In the genomic region with DNA sequence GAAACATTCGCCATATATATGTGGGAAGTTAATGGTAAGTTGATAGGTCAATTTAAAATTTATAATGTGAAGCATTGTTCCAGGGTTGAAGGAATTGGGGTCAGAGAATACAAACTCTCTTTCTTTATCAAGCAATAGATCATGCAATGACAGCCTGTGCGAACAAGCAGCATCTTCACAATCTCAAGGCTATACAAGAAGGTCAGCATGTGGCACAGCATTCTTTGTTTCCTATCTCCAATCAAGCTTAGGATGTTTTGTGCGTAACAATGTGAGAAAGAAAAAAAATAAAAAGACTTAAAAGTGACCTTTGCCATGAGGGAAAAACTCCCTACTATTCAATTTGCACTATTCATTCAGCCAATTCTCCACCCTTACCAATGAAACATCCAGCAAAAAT, we compare ENCODE assay signal across 17 cellular contexts.
"Had no signal": no experiment of that assay in that cellular context is flagged by ENCODE, and none has a peak within 500 bp of the region (broad histone marks: within the 10 kb centered on the region; RNA-seq: fewer than 3 reads in every experiment).

No MANE protein-coding gene starts in this region.

- H3K27ac ChIP-seq: dorsolateral prefrontal cortex, esophagus squamous epithelium, left lung, lower lobe of right lung had no signal

- H3K4me3 Mint-ChIP-seq: effector memory CD8-positive, alpha-beta T cell; immature natural killer cell; memory B cell; naive B cell; nephron had no signal

- H3K36me3 ChIP-seq: esophagus squamous epithelium, left lung, lower lobe of right lung had no signal

- H3K4me3 ChIP-seq: dorsolateral prefrontal cortex, esophagus squamous epithelium, left lung, lower lobe of right lung had no signal

- H3K27me3 ChIP-seq: dorsolateral prefrontal cortex, esophagus squamous epithelium, left lung had no signal

- H3K27ac Mint-ChIP-seq: effector memory CD8-positive, alpha-beta T cell; immature natural killer cell; memory B cell; naive B cell; nephron had no signal

- H3K9me3 ChIP-seq: esophagus squamous epithelium, lower lobe of right lung had no signal

- H3K27me3 Mint-ChIP-seq: memory B cell, naive B cell had no signal

- H3K9me3 Mint-ChIP-seq: effector memory CD8-positive, alpha-beta T cell had no signal

- DNase-seq: cortex of kidney; dorsolateral prefrontal cortex; effector memory CD8-positive, alpha-beta T cell; esophagus squamous epithelium; foreskin fibroblast; immature natural killer cell; left lung; lower lobe of right lung; naive B cell; posterior cingulate gyrus; right cardiac atrium; small intestine; stimulated activated CD4-positive, alpha-beta T cell treated with anti-CD3 and anti-CD28 coated beads, Interleukin-12 subunit alpha, Interleukin-12 subunit beta, amount 100 ng/mL, for 4 hours; stimulated activated naive CD4-positive, alpha-beta T cell treated with Interleukin-2 at 50 U/mL for 16 hours; trophoblast cell had no signal

- H3K36me3 Mint-ChIP-seq: immature natural killer cell, memory B cell, naive B cell had no signal

- ATAC-seq: effector memory CD8-positive, alpha-beta T cell; left lung; lower lobe of right lung; right cardiac atrium had no signal

- H3K4me1 Mint-ChIP-seq: immature natural killer cell, memory B cell, naive B cell, nephron had no signal

- H3K4me1 ChIP-seq: esophagus squamous epithelium, left lung, lower lobe of right lung had no signal
